ENCODE assay signal across 8 cellular contexts in genomic region chr4:4542824-4543485, GRCh38. TPM values are rescaled to one million over a fixed set of nuclear protein-coding genes. Genes with fewer than 3 reads are reported as not detected.
DNase-seq lines count a peak whose midpoint lies in the region; ATAC-seq lines count a peak whose summit lies in the region.

No MANE protein-coding gene starts in this region.

- H3K4me1 ChIP-seq in ACC112 (ENCODE audit: control insufficient read depth, insufficient read depth, low read length, unreplicated experiment) = peaks cover 16% of the 10 kb centered on the region
- peaks cover 30% of the 10 kb centered on the region for H3K4me1 ChIP-seq in adipocyte (ENCODE audit: control insufficient read depth, insufficient read depth, low read length)
- H3K4me1 ChIP-seq in mesendoderm (ENCODE audit: control insufficient read depth, low read depth, low read length) = no peaks in the 10 kb centered on the region

- no peak overlapping the region for H2BK15ac ChIP-seq in mesendoderm (replicated peaks; ENCODE audit: low read depth)

- no peak overlapping the region for H4K8ac ChIP-seq in mesendoderm (ENCODE audit: low read depth, low read length)

- H3K79me1 ChIP-seq in mesendoderm (ENCODE audit: low read length) = peaks cover 19% of the 10 kb centered on the region

- H2BK5ac ChIP-seq in mesendoderm (ENCODE audit: low read length) = no peak overlapping the region

- WGBS in mesendoderm (ENCODE audit: extremely low coverage, insufficient coverage, low lambda C conversion rate) = no CpG with 5 or more reads among the region's 11 CpGs

- H3K9me3 ChIP-seq in adipocyte (ENCODE audit: control insufficient read depth, low read length) = no peaks in the 10 kb centered on the region

- H3K36me3 ChIP-seq in ACC112 (ENCODE audit: insufficient read depth, low read length) (no peaks in the 10 kb centered on the region), H7 (replicated peaks; ENCODE audit: control insufficient read depth, insufficient read depth, low read length) (peaks cover 5% of the 10 kb centered on the region), adipocyte (ENCODE audit: control insufficient read depth, insufficient read depth, low read length, severe bottlenecking) (no peaks in the 10 kb centered on the region), mesendoderm (ENCODE audit: control insufficient read depth, insufficient read depth, low read length) (no peaks in the 10 kb centered on the region)

- no peak for ATAC-seq in HG03097 (IDR thresholded peaks at IDR 0.05; ENCODE audit: low FRiP score, unreplicated experiment)

- H3K4me3 ChIP-seq in ACC112 (ENCODE audit: low read depth, low read length) (peak overlapping the region; percentile 92), H7 (ENCODE audit: insufficient read depth, low read depth, low read length) (peak overlapping the region; percentile 69), adipocyte (ENCODE audit: low read length) (peak overlapping the region; percentile 99), mesendoderm (ENCODE audit: low read length) (peak overlapping the region; percentile 93)

- H3K4me2 ChIP-seq in mesendoderm (ENCODE audit: low read length) = peak overlapping the region; percentile 99

- H4K5ac ChIP-seq in mesendoderm (ENCODE audit: low read length) = no peak overlapping the region

- H3K9ac ChIP-seq in adipocyte (ENCODE audit: low read length) (peak overlapping the region; percentile 98), mesendoderm (ENCODE audit: low read length) (peak overlapping the region; percentile 93)

- no peak overlapping the region for H3K4ac ChIP-seq in mesendoderm (ENCODE audit: low read depth, low read length)

- peak overlapping the region; percentile 96 for H3K56ac ChIP-seq in mesendoderm (ENCODE audit: low read length)

- peaks cover 49% of the 10 kb centered on the region for H3K79me2 ChIP-seq in ACC112 (ENCODE audit: control insufficient read depth, insufficient read depth, low read length, unreplicated experiment)
- H3K79me2 ChIP-seq in mesendoderm (ENCODE audit: control insufficient read depth, insufficient read depth, low read length) = peaks cover 16% of the 10 kb centered on the region

- H3K23ac ChIP-seq in mesendoderm (ENCODE audit: low read length) = no peak overlapping the region

- peak overlapping the region; percentile 100 for H2AFZ ChIP-seq in ACC112 (ENCODE audit: low read length, unreplicated experiment)

- H2AK5ac ChIP-seq in mesendoderm (ENCODE audit: low read length) = no peak overlapping the region

- no peak overlapping the region for H2BK120ac ChIP-seq in mesendoderm (ENCODE audit: low read depth, low read length)

- peak; percentile 34 for DNase-seq in H7
- DNase-seq in adipocyte (ENCODE audit: low read depth) = peak; percentile 67
- DNase-seq in mesendoderm = peak; percentile 37
- DNase-seq in NCI-H1048 (lab: John Stamatoyannopoulos, UW) = no peak
- DNase-seq in AG08396 (ENCODE audit: low spot score) = no peak
- DNase-seq in Ammon's horn (ENCODE audit: low spot score) = no peak

- H3K27me3 ChIP-seq in ACC112 (ENCODE audit: insufficient read depth, low read length) (no peaks in the 10 kb centered on the region), H7 (ENCODE audit: control insufficient read depth, insufficient read depth, low read length) (no peaks in the 10 kb centered on the region), adipocyte (replicated peaks; ENCODE audit: control insufficient read depth, insufficient read depth, low read length) (no peaks in the 10 kb centered on the region), mesendoderm (ENCODE audit: insufficient read depth, low read length, poor library complexity) (no peaks in the 10 kb centered on the region)

- H3K18ac ChIP-seq in mesendoderm (ENCODE audit: low read length) = no peak overlapping the region

- H3K27ac ChIP-seq in ACC112 (ENCODE audit: low read depth, low read length) (no peak overlapping the region), mesendoderm (ENCODE audit: low read depth, low read length) (no peak overlapping the region)

RNA-seq across cellular contexts. Expression of gene STX18, which starts 1.1 kb away (rescaled TPM):
- total RNA-seq in H7 (2014; rRNA removed; shearing (Covaris generic)) = 16.1 and 17.6 TPM in 2 replicates
- 19.9 TPM for polyA plus RNA-seq in mesendoderm (2013, experiment 1 of 2)
- 20.1 TPM for polyA plus RNA-seq in mesendoderm (2013, experiment 2 of 2)

Comparison
In these comparisons a context has a peak if more than half of its experiments do, and no peak if none do; other contexts are left out.
1. DNase-seq: peak in H7 (single experiment), adipocyte (single experiment) and mesendoderm (single experiment); none in NCI-H1048 (single experiment), AG08396 (single experiment) and Ammon's horn (single experiment).
2. Peak in every context shown above with its lines, with median percentiles within 50 percentile points of each other: H3K4me3 ChIP-seq.